Comparison of ENCODE assay signal across 21 cellular contexts in genomic region chr10:51005551-51005950, GRCh38.
"Had no signal": no experiment of that assay in that cellular context is flagged by ENCODE, and none has a peak within 500 bp of the region (broad histone marks: within the 10 kb centered on the region; RNA-seq: fewer than 3 reads in every experiment).

No MANE protein-coding gene starts in this region.

- H3K4me1 ChIP-seq: left lung, SJSA1 had no signal

- H3K4me3 Mint-ChIP-seq: activated CD8-positive, alpha-beta T cell treated with anti-CD3 and anti-CD28 coated beads, Interleukin-2, amount 10 ng/mL, durations not matched to agents 7 days and 5 days; activated naive CD4-positive, alpha-beta T cell treated with anti-CD3 and anti-CD28 coated beads, Interleukin-2, amount 50 U/mL, for 24 hours; activated T-helper 1 cell treated with anti-CD3 and anti-CD28 coated beads, Interleukin-12 subunit alpha, Interleukin-12 subunit beta, Interleukin-2, Interleukin-4 antibody, amounts not matched to agents 30 ng/mL and 10 ng/mL and 1 ng/mL, durations not matched to agents 14 hours and 24 hours and 36 hours; memory B cell; naive B cell had no signal

- H3K27ac Mint-ChIP-seq: activated CD8-positive, alpha-beta T cell treated with anti-CD3 and anti-CD28 coated beads, Interleukin-2, amount 10 ng/mL, durations not matched to agents 7 days and 5 days; activated naive CD4-positive, alpha-beta T cell treated with anti-CD3 and anti-CD28 coated beads, Interleukin-2, amount 50 U/mL, for 24 hours; activated T-helper 1 cell treated with anti-CD3 and anti-CD28 coated beads, Interleukin-12 subunit alpha, Interleukin-12 subunit beta, Interleukin-2, Interleukin-4 antibody, amounts not matched to agents 30 ng/mL and 10 ng/mL and 1 ng/mL, durations not matched to agents 14 hours and 24 hours and 36 hours; memory B cell had no signal

- H3K36me3 ChIP-seq: heart right ventricle, left lung, SJSA1 had no signal

- H3K4me3 ChIP-seq: heart right ventricle, left lung, SJSA1, smooth muscle cell had no signal

- H3K4me2 ChIP-seq: smooth muscle cell had no signal

- FAIRE-seq: bronchial epithelial cell, kidney had no signal

- H3K36me3 Mint-ChIP-seq: activated naive CD4-positive, alpha-beta T cell treated with anti-CD3 and anti-CD28 coated beads, Interleukin-2, amount 50 U/mL, for 24 hours; memory B cell; naive B cell had no signal

- H3K27ac ChIP-seq: epithelial cell of prostate, left lung, SJSA1 had no signal

- H3K9me3 Mint-ChIP-seq: activated naive CD4-positive, alpha-beta T cell treated with anti-CD3 and anti-CD28 coated beads, Interleukin-2, amount 50 U/mL, for 24 hours; activated T-helper 1 cell treated with anti-CD3 and anti-CD28 coated beads, Interleukin-12 subunit alpha, Interleukin-12 subunit beta, Interleukin-2, Interleukin-4 antibody, amounts not matched to agents 30 ng/mL and 10 ng/mL and 1 ng/mL, durations not matched to agents 14 hours and 24 hours and 36 hours; memory B cell; naive B cell had no signal

- H3K4me1 Mint-ChIP-seq: activated naive CD4-positive, alpha-beta T cell treated with anti-CD3 and anti-CD28 coated beads, Interleukin-2, amount 50 U/mL, for 24 hours; memory B cell; naive B cell had no signal

- H3K27me3 ChIP-seq: heart right ventricle, left lung had no signal

- ATAC-seq: activated CD8-positive, alpha-beta T cell treated with anti-CD3 and anti-CD28 coated beads, Interleukin-2, amount 10 ng/mL, durations not matched to agents 7 days and 5 days; left lung; sciatic nerve had no signal

- DNase-seq: activated CD4-positive, alpha-beta T cell treated with anti-CD3 and anti-CD28 coated beads for 1 hour; activated CD4-positive, alpha-beta T cell treated with anti-CD3 and anti-CD28 coated beads, Interleukin-2, amount 50 U/mL, for 1 hour; activated CD8-positive, alpha-beta T cell treated with anti-CD3 and anti-CD28 coated beads, Interleukin-2, amount 10 ng/mL, durations not matched to agents 7 days and 5 days; activated gamma-delta T cell treated with Interleukin-2 at 50 U/mL for 16 hours; cortex of kidney; heart right ventricle; kidney; left lung; naive B cell; stimulated activated CD4-positive, alpha-beta T cell treated with anti-CD3 and anti-CD28 coated beads, Interleukin-15, amount 100 ng/mL, for 24 hours; stimulated activated CD8-positive, alpha-beta memory T cell treated with anti-CD3 and anti-CD28 coated beads, Interleukin-4, amount 100 ng/mL, for 48 hours; stimulated activated naive CD4-positive, alpha-beta T cell; T-helper 9 cell had no signal

- H3K9me3 ChIP-seq: heart right ventricle, left lung, SJSA1 had no signal
